29 cellular contexts compared by ENCODE assay signal in the genomic region with DNA sequence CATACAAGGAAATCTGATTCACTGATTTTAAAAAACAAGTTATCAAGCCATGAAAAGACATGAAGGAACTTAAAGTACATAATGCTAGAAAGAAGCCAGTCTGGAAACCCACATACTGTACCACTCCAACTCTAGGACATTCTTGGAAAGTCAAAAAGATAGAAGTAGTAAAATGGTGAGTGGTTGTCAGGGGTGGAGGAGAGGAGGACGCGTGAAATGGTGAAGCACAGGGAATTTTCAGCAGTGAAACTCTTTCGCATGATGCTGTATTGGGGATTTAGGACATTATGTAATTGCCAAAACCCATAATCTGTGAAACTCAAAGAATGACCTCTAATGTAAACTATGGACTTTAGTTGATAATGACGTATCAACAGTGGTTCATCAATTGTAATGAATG.
"Had no signal": no experiment of that assay in that cellular context is flagged by ENCODE, and none has a peak within 500 bp of the region (broad histone marks: within the 10 kb centered on the region; RNA-seq: fewer than 3 reads in every experiment).

No MANE protein-coding gene starts in this region.

- H3K27me3 Mint-ChIP-seq: activated T-helper 17 cell treated with anti-CD3 and anti-CD28 coated beads, Interleukin-2, amount 50 U/mL, for 72 hours; dendritic cell treated with granulocyte-macrophage colony-stimulating factor and Interleukin-4, amounts not matched to agents 40 ng/mL and 50 ng/mL, for 4 days; naive B cell; stimulated activated naive CD8-positive, alpha-beta T cell treated with anti-CD3 and anti-CD28 coated beads, Interleukin-15, Interleukin-2, amounts not matched to agents 100 ng/mL and 50 ng/mL, for 24 hours had no signal

- H3K27ac ChIP-seq: gastrocnemius medialis, pancreas, psoas muscle, sigmoid colon, upper lobe of left lung, WERI-Rb-1 had no signal

- ATAC-seq: activated CD4-positive, CD25-positive, alpha-beta regulatory T cell treated with anti-CD3 and anti-CD28 coated beads, Interleukin-2, amount 50 U/mL, for 24 hours; activated T-cell treated with anti-CD3 and anti-CD28 coated beads, Interleukin-2, amount 50 U/mL, for 4 hours; activated T-helper 17 cell treated with anti-CD3 and anti-CD28 coated beads, Interleukin-2, amount 50 U/mL, for 72 hours; gastrocnemius medialis; left ventricle myocardium superior; pancreas; psoas muscle had no signal

- H3K4me1 Mint-ChIP-seq: activated CD4-positive, alpha-beta memory T cell treated with anti-CD3 and anti-CD28 coated beads, Interleukin-2, amount 10 ng/mL, durations not matched to agents 7 days and 5 days; activated T-helper 17 cell treated with anti-CD3 and anti-CD28 coated beads, Interleukin-2, amount 50 U/mL, for 72 hours; naive B cell; nephron progenitor cell; stimulated activated effector memory CD8-positive, alpha-beta T cell treated with anti-CD3 and anti-CD28 coated beads, Interleukin-12 subunit alpha, Interleukin-12 subunit beta, amount 100 ng/mL, for 72 hours had no signal

- H3K4me1 ChIP-seq: psoas muscle, upper lobe of left lung had no signal

- H3K27ac Mint-ChIP-seq: activated CD4-positive, alpha-beta memory T cell treated with anti-CD3 and anti-CD28 coated beads, Interleukin-2, amount 10 ng/mL, durations not matched to agents 7 days and 5 days; activated T-helper 17 cell treated with anti-CD3 and anti-CD28 coated beads, Interleukin-2, amount 50 U/mL, for 72 hours; dendritic cell treated with granulocyte-macrophage colony-stimulating factor and Interleukin-4, amounts not matched to agents 40 ng/mL and 50 ng/mL, for 4 days; naive B cell; nephron progenitor cell; stimulated activated effector memory CD8-positive, alpha-beta T cell treated with anti-CD3 and anti-CD28 coated beads, Interleukin-12 subunit alpha, Interleukin-12 subunit beta, amount 100 ng/mL, for 72 hours; stimulated activated naive CD8-positive, alpha-beta T cell treated with anti-CD3 and anti-CD28 coated beads, Interleukin-15, Interleukin-2, amounts not matched to agents 100 ng/mL and 50 ng/mL, for 24 hours; T-helper 1 cell treated with Interleukin-12 subunit alpha and Interleukin-12 subunit beta and Interleukin-4 antibody, amounts not matched to agents 30 μg/mL and 1 μg/mL, for 36 hours had no signal

- H3K4me3 Mint-ChIP-seq: activated CD4-positive, alpha-beta memory T cell treated with anti-CD3 and anti-CD28 coated beads, Interleukin-2, amount 10 ng/mL, durations not matched to agents 7 days and 5 days; activated T-cell treated with anti-CD3 and anti-CD28 coated beads, Interleukin-2, amount 50 U/mL, for 4 hours; activated T-helper 17 cell treated with anti-CD3 and anti-CD28 coated beads, Interleukin-2, amount 50 U/mL, for 72 hours; dendritic cell treated with granulocyte-macrophage colony-stimulating factor and Interleukin-4, amounts not matched to agents 40 ng/mL and 50 ng/mL, for 4 days; naive B cell; nephron progenitor cell; stimulated activated effector memory CD8-positive, alpha-beta T cell treated with anti-CD3 and anti-CD28 coated beads, Interleukin-12 subunit alpha, Interleukin-12 subunit beta, amount 100 ng/mL, for 72 hours; stimulated activated naive CD8-positive, alpha-beta T cell treated with anti-CD3 and anti-CD28 coated beads, Interleukin-15, Interleukin-2, amounts not matched to agents 100 ng/mL and 50 ng/mL, for 24 hours; T-helper 1 cell treated with Interleukin-12 subunit alpha and Interleukin-12 subunit beta and Interleukin-4 antibody, amounts not matched to agents 30 μg/mL and 1 μg/mL, for 36 hours had no signal

- H3K9me3 ChIP-seq: gastrocnemius medialis, pancreas, psoas muscle, sigmoid colon, upper lobe of left lung had no signal

- H3K4me2 ChIP-seq: hepatocyte had no signal

- H2AFZ ChIP-seq: hepatocyte had no signal

- DNase-seq: activated CD4-positive, alpha-beta memory T cell treated with anti-CD3 and anti-CD28 coated beads, Interleukin-2, amount 10 ng/mL, durations not matched to agents 7 days and 5 days; activated CD4-positive, alpha-beta T cell treated with anti-CD3 and anti-CD28 coated beads for 48 hours; activated gamma-delta T cell treated with Interleukin-2 at 50 U/mL for 16 hours; activated naive CD4-positive, alpha-beta T cell treated with anti-CD3 and anti-CD28 coated beads, Interleukin-2, amount 50 U/mL, for 16 hours; activated T-cell treated with anti-CD3 and anti-CD28 coated beads, Interleukin-2, amount 50 U/mL, for 4 hours; amygdala; caudate nucleus; effector CD8-positive, alpha-beta T cell; gastrocnemius medialis; left ventricle myocardium superior; mammary epithelial cell; naive B cell; nephron progenitor cell; psoas muscle; small intestine; stimulated activated CD4-positive, alpha-beta T cell treated with anti-CD3 and anti-CD28 coated beads, Interleukin-4, amount 100 ng/mL, for 24 hours; substantia nigra; T-helper 9 cell; WERI-Rb-1 had no signal

- H3K27me3 ChIP-seq: gastrocnemius medialis, hepatocyte, pancreas, sigmoid colon, upper lobe of left lung had no signal

- H3K36me3 Mint-ChIP-seq: naive B cell; stimulated activated effector memory CD8-positive, alpha-beta T cell treated with anti-CD3 and anti-CD28 coated beads, Interleukin-12 subunit alpha, Interleukin-12 subunit beta, amount 100 ng/mL, for 72 hours had no signal

- H3K4me3 ChIP-seq: gastrocnemius medialis, hepatocyte, pancreas, psoas muscle, sigmoid colon, upper lobe of left lung had no signal

- H3K9me3 Mint-ChIP-seq: activated CD4-positive, alpha-beta memory T cell treated with anti-CD3 and anti-CD28 coated beads, Interleukin-2, amount 10 ng/mL, durations not matched to agents 7 days and 5 days; activated T-cell treated with anti-CD3 and anti-CD28 coated beads, Interleukin-2, amount 50 U/mL, for 4 hours; activated T-helper 17 cell treated with anti-CD3 and anti-CD28 coated beads, Interleukin-2, amount 50 U/mL, for 72 hours; dendritic cell treated with granulocyte-macrophage colony-stimulating factor and Interleukin-4, amounts not matched to agents 40 ng/mL and 50 ng/mL, for 4 days; naive B cell; nephron progenitor cell; stimulated activated effector memory CD8-positive, alpha-beta T cell treated with anti-CD3 and anti-CD28 coated beads, Interleukin-12 subunit alpha, Interleukin-12 subunit beta, amount 100 ng/mL, for 72 hours; stimulated activated naive CD8-positive, alpha-beta T cell treated with anti-CD3 and anti-CD28 coated beads, Interleukin-15, Interleukin-2, amounts not matched to agents 100 ng/mL and 50 ng/mL, for 24 hours; T-helper 1 cell treated with Interleukin-12 subunit alpha and Interleukin-12 subunit beta and Interleukin-4 antibody, amounts not matched to agents 30 μg/mL and 1 μg/mL, for 36 hours had no signal
